ENCODE assay signal across 8 cellular contexts in the genomic region with DNA sequence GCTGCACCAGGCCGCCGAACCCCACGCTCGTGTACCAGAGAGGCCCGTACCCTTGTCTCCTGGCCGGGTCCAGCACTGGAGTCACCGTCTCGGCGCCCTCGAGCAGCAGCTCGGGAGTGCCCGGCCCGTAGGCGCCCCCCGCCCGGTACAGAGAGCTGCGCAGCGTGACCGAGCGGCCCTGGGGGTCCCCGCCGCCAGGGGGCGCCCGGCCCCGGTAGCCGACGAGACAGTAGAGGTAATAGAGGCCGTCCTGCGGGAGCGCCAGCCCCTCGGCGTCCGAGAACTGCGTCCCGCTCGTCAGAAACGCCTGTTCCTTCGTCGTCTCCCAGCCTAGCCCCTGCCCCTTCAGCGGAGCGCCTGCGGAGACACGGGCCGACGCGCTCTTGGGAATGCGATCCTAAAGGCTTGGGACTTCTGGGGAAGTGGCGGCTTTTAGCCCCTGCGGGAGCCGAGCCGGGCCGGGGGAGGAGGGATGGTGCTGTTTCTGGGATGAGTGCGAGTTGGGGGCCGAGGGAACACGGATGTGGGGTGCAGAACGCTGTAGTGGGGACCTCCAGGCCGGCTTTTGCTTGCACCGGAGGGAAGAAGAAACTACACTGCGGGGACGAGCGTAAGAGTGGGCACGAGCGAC. TPM values are rescaled to one million over a fixed set of nuclear protein-coding genes. Genes with fewer than 3 reads are reported as not detected.
DNase-seq lines count a peak whose midpoint lies in the region; ATAC-seq and TF ChIP-seq lines count a peak whose summit lies in the region.

No MANE protein-coding gene starts in this region.

- H3K4me1 ChIP-seq in BLaER1 (peaks cover 86% of the 10 kb centered on the region), OCI-LY1 (ENCODE audit: insufficient read depth, low read length, severe bottlenecking) (peaks cover 60% of the 10 kb centered on the region), muscle layer of duodenum (ENCODE audit: control insufficient read depth in 1 of 2, insufficient read depth in 2 of 2, low read length in 2 of 2) (peaks cover 0 to 17% of the 10 kb centered on the region in 2 donors)

- peak; percentile 67 for TF ChIP-seq POLR2A in GM19099 (IDR thresholded peaks at IDR 0.05; ENCODE audit: extremely low read depth, insufficient read length, low read depth)

- H3K9me3 ChIP-seq in BLaER1: no peaks in the 10 kb centered on the region
- H3K9me3 ChIP-seq in OCI-LY1 (ENCODE audit: low read length): no peaks in the 10 kb centered on the region
- no peaks in the 10 kb centered on the region for H3K9me3 ChIP-seq in muscle layer of duodenum (ENCODE audit: control insufficient read depth in 1 of 2, low read length in 2 of 2)

- H3K27me3 ChIP-seq in BLaER1: no peaks in the 10 kb centered on the region
- no peaks in the 10 kb centered on the region for H3K27me3 ChIP-seq in OCI-LY1 (ENCODE audit: insufficient read depth, low read length)
- H3K27me3 ChIP-seq in muscle layer of duodenum (ENCODE audit: low read depth, low read length): no peaks in the 10 kb centered on the region

- H3K79me2 ChIP-seq in OCI-LY1 (ENCODE audit: insufficient read depth, low read length): no peaks in the 10 kb centered on the region

- TF ChIP-seq CTCF in OCI-LY1 (IDR thresholded peaks at IDR 0.05; ENCODE audit: low read length): peak; percentile 95

- no peaks in the 10 kb centered on the region for H3K9me2 ChIP-seq in OCI-LY1 (ENCODE audit: low read depth, low read length)

- H3K36me3 ChIP-seq in BLaER1 (peaks cover 25% of the 10 kb centered on the region), OCI-LY1 (ENCODE audit: insufficient read depth, low read length) (no peaks in the 10 kb centered on the region), muscle layer of duodenum (ENCODE audit: control insufficient read depth in 1 of 2, insufficient read depth in 2 of 2, low read length in 2 of 2) (no peaks in the 10 kb centered on the region)

- H3K9ac ChIP-seq in BLaER1 (peak overlapping the region; percentile 92), OCI-LY1 (ENCODE audit: low read length) (peak overlapping the region; percentile 88)

- peak; percentile 83 for ATAC-seq in esophagus mucosa

- H3F3A ChIP-seq in OCI-LY1 (ENCODE audit: insufficient read depth, low read length): no peaks in the 10 kb centered on the region

- peak; percentile 66 for DNase-seq in HT-29 (ENCODE audit: low spot score)
- DNase-seq in activated T-cell treated with anti-CD3 and anti-CD28 coated beads for 48 hours (ENCODE audit: low read depth): peak; percentile 90
- DNase-seq in stimulated activated CD8-positive, alpha-beta memory T cell treated with anti-CD3 and anti-CD28 coated beads, Interleukin-7, amount 100 ng/mL, for 24 hours (ENCODE audit: low read depth): peak; percentile 68

- H4K20me1 ChIP-seq in BLaER1 (0 out of 2 replicates have a peak, but pooled peaks cover 7% of the 10 kb centered on the region), OCI-LY1 (ENCODE audit: insufficient read depth, low read length) (no peaks in the 10 kb centered on the region)

- H3K27ac ChIP-seq in BLaER1: peak overlapping the region; percentile 93
- H3K27ac ChIP-seq in OCI-LY1 (ENCODE audit: low read depth, low read length, poor library complexity, severe bottlenecking): peak overlapping the region; percentile 96
- H3K27ac ChIP-seq in muscle layer of duodenum (ENCODE audit: low read length): peak overlapping the region; percentile 65

- peak overlapping the region; percentile 81 for H3K4me3 ChIP-seq in BLaER1
- peak overlapping the region; percentile 92 for H3K4me3 ChIP-seq in OCI-LY1 (ENCODE audit: low read depth, low read length, poor library complexity, severe bottlenecking)
- peak overlapping the region; percentile 83 to 86 for H3K4me3 ChIP-seq in muscle layer of duodenum (ENCODE audit: low read depth in 1 of 2, low read length in 2 of 2)

- H3K4me2 ChIP-seq in BLaER1: peak overlapping the region; percentile 99
- H3K4me2 ChIP-seq in OCI-LY1 (ENCODE audit: low read length): peak overlapping the region; percentile 88

- H2AFZ ChIP-seq in OCI-LY1 (ENCODE audit: low read length): no peak overlapping the region

RNA-seq across cellular contexts. Expression of a gene that starts 1.3 kb away (rescaled TPM):
- 0.13 TPM in 1 of 2 replicates, not detected in the other for total RNA-seq in HT-29 (2014; rRNA removed; shearing (Covaris generic))
- 1.1 TPM for total RNA-seq in esophagus mucosa

RNA-seq across cellular contexts. Expression of a gene that starts 5.2 kb away (rescaled TPM):
- not detected in 2 replicates for total RNA-seq in HT-29 (2014; rRNA removed; shearing (Covaris generic))
- total RNA-seq in esophagus mucosa: 2.4 TPM

RNA-seq across cellular contexts. Expression of a gene that starts 5.6 kb away (rescaled TPM):
- total RNA-seq in HT-29 (2014; rRNA removed; shearing (Covaris generic)): 0.08 TPM in 1 of 2 replicates, not detected in the other
- 0.24 TPM for total RNA-seq in esophagus mucosa

RNA-seq across cellular contexts. Expression of a gene that starts 8.8 kb away (rescaled TPM):
- not detected in 2 replicates for total RNA-seq in HT-29 (2014; rRNA removed; shearing (Covaris generic))
- total RNA-seq in esophagus mucosa: not detected

RNA-seq across cellular contexts. Expression of a gene that starts 11.9 kb away (rescaled TPM):
- not detected in 2 replicates for total RNA-seq in HT-29 (2014; rRNA removed; shearing (Covaris generic))
- 0.28 TPM for total RNA-seq in esophagus mucosa

Comparison
In these comparisons a context has a peak if more than half of its experiments do, and no peak if none do; other contexts are left out.
1. Peak in every context shown above with its lines: DNase-seq, ATAC-seq, H3K4me3 ChIP-seq and H3K27ac ChIP-seq.